13 cellular contexts compared by ENCODE assay signal in genomic region chr1:53112271-53112774, GRCh38. TPM values are rescaled to one million over a fixed set of nuclear protein-coding genes. Genes with fewer than 3 reads are reported as not detected.
A peak's percentile ranks its signal among the peaks of the same experiment; 100 is the strongest.
DNase-seq lines count a peak whose midpoint lies in the region; ATAC-seq and TF ChIP-seq lines count a peak whose summit lies in the region.
"Had no signal": no experiment of that assay in that cellular context is flagged by ENCODE, and none has a peak within 500 bp of the region (broad histone marks: within the 10 kb centered on the region; RNA-seq: fewer than 3 reads in every experiment).

No MANE protein-coding gene starts in this region.

- ATAC-seq in RWPE2 (ENCODE audit: low read depth): peak; percentile 40; the same call in 2 of the 3 replicates
- ATAC-seq: pancreas had no signal

- TF ChIP-seq POLR2A in thyroid gland (IDR thresholded peaks at IDR 0.05): no peak

- H3K27me3 ChIP-seq in RWPE2 (ENCODE audit: insufficient read depth, poor library complexity, severe bottlenecking) (no peaks in the 10 kb centered on the region), stomach smooth muscle (ENCODE audit: control insufficient read depth in 1 of 2, insufficient read depth in 2 of 2, low read length in 2 of 2) (no peaks in the 10 kb centered on the region), thyroid gland (no peaks in the 10 kb centered on the region)
- H3K27me3 ChIP-seq: pancreas had no signal

- no peak overlapping the region for H3K4me3 ChIP-seq in RWPE2 (ENCODE audit: severe bottlenecking)
- peak overlapping the region in 1 of 2 donors; percentile 8 for H3K4me3 ChIP-seq in stomach smooth muscle (ENCODE audit: low read length in 2 of 2)
- H3K4me3 ChIP-seq in thyroid gland (replicated peaks in 1 of 3): no peak overlapping the region
- H3K4me3 ChIP-seq: pancreas had no signal

- WGBS in thyroid gland, 2 donors: 69 to 84% methylated on average over 2 of the region's 2 CpGs

- intact Hi-C loops in thyroid gland (cut with DNase I): no loop called here

- TF ChIP-seq CTCF in RWPE2 (IDR thresholded peaks at IDR 0.05; ENCODE audit: poor library complexity, severe bottlenecking) (no peak), thyroid gland (IDR thresholded peaks at IDR 0.05) (no peak)

- DNase-seq in ELR (ENCODE audit: low read depth): peak; percentile 92
- DNase-seq in RWPE2 (ENCODE audit: low spot score): no peak
- DNase-seq in fibroblast of peridontal ligament (ENCODE audit: extremely low read depth): peak; percentile 87
- DNase-seq in thyroid gland: no peak
- DNase-seq in activated CD8-positive, alpha-beta memory T cell treated with anti-CD3 and anti-CD28 coated beads for 24 hours: no peak
- no peak for DNase-seq in effector CD8-positive, alpha-beta T cell (lab: John Stamatoyannopoulos, UW)
- DNase-seq in NCI-H748 treated with DMSO at 0.1 percent for 48 hours (lab: John Stamatoyannopoulos, UW): no peak
- DNase-seq: activated CD4-positive, CD25-positive, alpha-beta regulatory T cell treated with anti-CD3 and anti-CD28 coated beads, Interleukin-2, amount 50 U/mL, for 72 hours; CD4-positive, alpha-beta memory T cell; pancreas; stimulated activated CD8-positive, alpha-beta memory T cell treated with anti-CD3 and anti-CD28 coated beads, Interleukin-4, amount 100 ng/mL, for 48 hours had no signal

- H3K9ac ChIP-seq in stomach smooth muscle (ENCODE audit: low read length in 2 of 2): no peak overlapping the region

- peaks cover 6% of the 10 kb centered on the region for H3K4me1 ChIP-seq in RWPE2 (ENCODE audit: insufficient read depth, poor library complexity, severe bottlenecking)
- peaks cover 50% of the 10 kb centered on the region for H3K4me1 ChIP-seq in stomach smooth muscle (ENCODE audit: control insufficient read depth, insufficient read depth, low read length)
- H3K4me1 ChIP-seq in thyroid gland: peaks cover 0 to 3% of the 10 kb centered on the region in 2 donors
- H3K4me1 ChIP-seq: pancreas had no signal

- H3K27ac ChIP-seq in RWPE2 (ENCODE audit: poor library complexity, severe bottlenecking): no peak overlapping the region
- peak overlapping the region; percentile 1 for H3K27ac ChIP-seq in stomach smooth muscle (ENCODE audit: low read length)
- H3K27ac ChIP-seq in thyroid gland: no peak overlapping the region
- H3K27ac ChIP-seq: pancreas had no signal

- no peaks in the 10 kb centered on the region for H3K36me3 ChIP-seq in RWPE2 (ENCODE audit: low read depth)
- H3K36me3 ChIP-seq in stomach smooth muscle (ENCODE audit: control insufficient read depth in 2 of 2, insufficient read depth in 2 of 2, low read length in 2 of 2): no peaks in the 10 kb centered on the region
- H3K36me3 ChIP-seq in thyroid gland: no peaks in the 10 kb centered on the region
- H3K36me3 ChIP-seq: pancreas had no signal

- no peaks in the 10 kb centered on the region for H3K9me3 ChIP-seq in RWPE2 (ENCODE audit: severe bottlenecking)
- peaks cover 3 to 6% of the 10 kb centered on the region in 2 donors for H3K9me3 ChIP-seq in stomach smooth muscle (ENCODE audit: control insufficient read depth in 2 of 2, low read length in 2 of 2)
- H3K9me3 ChIP-seq in thyroid gland: no peaks in the 10 kb centered on the region
- H3K9me3 ChIP-seq: pancreas had no signal

RNA-seq across cellular contexts. Expression of gene SLC1A7, which starts 30.1 kb away (rescaled TPM):
- under 1 TPM in 3 of 4 donors, not detected in 1; 0.13 to 0.33 (median 0.20) TPM for total RNA-seq in thyroid gland
- total RNA-seq: CD4-positive, alpha-beta memory T cell; mesothelial cell of epicardium; pancreas had no signal

RNA-seq across cellular contexts. Expression of gene PODN, which starts 50.3 kb away (rescaled TPM):
- total RNA-seq in thyroid gland: 100 to 1,000 TPM in 2 of 4 donors, 10 to 100 TPM in 2; 80.8 to 125 (median 101) TPM
- total RNA-seq: CD4-positive, alpha-beta memory T cell had no signal

Comparison
In these comparisons a context has a peak if more than half of its experiments do, and no peak if none do; other contexts are left out.
1. DNase-seq: peak in ELR (single experiment) and fibroblast of peridontal ligament (single experiment); none in RWPE2 (single experiment), thyroid gland (0 of 2), activated CD8-positive, alpha-beta memory T cell treated with anti-CD3 and anti-CD28 coated beads for 24 hours (single experiment), effector CD8-positive, alpha-beta T cell (single experiment) and NCI-H748 treated with DMSO at 0.1 percent for 48 hours (single experiment).